1 cellular context compared by ENCODE assay signal in the genomic region with DNA sequence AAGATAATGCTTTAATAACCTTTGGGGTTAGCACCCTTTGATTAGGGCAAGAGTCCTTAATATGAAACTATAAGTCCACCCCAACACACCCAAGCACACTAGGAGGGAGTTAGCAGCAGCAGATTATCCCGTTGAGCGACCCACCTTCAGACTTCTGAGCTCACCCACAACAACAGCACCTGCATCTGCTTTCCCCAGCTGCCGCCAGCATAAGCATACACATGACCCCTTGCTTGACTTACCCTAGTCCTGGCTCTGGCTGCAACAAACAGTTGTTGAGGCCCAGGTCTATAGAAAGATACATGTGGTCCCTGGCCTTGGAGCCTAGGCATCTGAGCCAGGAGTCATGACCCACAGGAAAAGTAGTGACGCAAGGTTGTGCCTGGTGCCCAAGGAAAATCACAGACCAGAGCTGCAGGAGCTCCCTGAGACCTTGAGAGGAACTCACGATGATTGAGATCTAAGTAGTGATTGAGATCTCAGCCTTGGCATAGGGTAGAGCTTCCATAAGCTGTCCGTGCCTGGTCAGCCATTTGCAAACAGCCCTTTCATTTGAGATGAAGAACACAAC.
TF ChIP-seq lines count a peak whose summit lies in the region.

No MANE protein-coding gene starts in this region.

TF ChIP-seq in HCT116, 20 proteins besides CTCF, POLR2A, EP300 and RAD21 (continued from another document):
- TF ChIP-seq, protein P1, sequence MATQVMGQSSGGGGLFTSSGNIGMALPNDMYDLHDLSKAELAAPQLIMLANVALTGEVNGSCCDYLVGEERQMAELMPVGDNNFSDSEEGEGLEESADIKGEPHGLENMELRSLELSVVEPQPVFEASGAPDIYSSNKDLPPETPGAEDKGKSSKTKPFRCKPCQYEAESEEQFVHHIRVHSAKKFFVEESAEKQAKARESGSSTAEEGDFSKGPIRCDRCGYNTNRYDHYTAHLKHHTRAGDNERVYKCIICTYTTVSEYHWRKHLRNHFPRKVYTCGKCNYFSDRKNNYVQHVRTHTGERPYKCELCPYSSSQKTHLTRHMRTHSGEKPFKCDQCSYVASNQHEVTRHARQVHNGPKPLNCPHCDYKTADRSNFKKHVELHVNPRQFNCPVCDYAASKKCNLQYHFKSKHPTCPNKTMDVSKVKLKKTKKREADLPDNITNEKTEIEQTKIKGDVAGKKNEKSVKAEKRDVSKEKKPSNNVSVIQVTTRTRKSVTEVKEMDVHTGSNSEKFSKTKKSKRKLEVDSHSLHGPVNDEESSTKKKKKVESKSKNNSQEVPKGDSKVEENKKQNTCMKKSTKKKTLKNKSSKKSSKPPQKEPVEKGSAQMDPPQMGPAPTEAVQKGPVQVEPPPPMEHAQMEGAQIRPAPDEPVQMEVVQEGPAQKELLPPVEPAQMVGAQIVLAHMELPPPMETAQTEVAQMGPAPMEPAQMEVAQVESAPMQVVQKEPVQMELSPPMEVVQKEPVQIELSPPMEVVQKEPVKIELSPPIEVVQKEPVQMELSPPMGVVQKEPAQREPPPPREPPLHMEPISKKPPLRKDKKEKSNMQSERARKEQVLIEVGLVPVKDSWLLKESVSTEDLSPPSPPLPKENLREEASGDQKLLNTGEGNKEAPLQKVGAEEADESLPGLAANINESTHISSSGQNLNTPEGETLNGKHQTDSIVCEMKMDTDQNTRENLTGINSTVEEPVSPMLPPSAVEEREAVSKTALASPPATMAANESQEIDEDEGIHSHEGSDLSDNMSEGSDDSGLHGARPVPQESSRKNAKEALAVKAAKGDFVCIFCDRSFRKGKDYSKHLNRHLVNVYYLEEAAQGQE (IDR thresholded peaks at IDR 0.05; ENCODE audit: low read depth) = no peak
- TF ChIP-seq ELF1 (IDR thresholded peaks at IDR 0.05; ENCODE audit: borderline replicate concordance, low read depth) (no peak), CBX3 (IDR thresholded peaks at IDR 0.05; ENCODE audit: low read depth) (no peak), ZFX (IDR thresholded peaks at IDR 0.05) (no peak), ZNF274 (IDR thresholded peaks at IDR 0.05; ENCODE audit: low read depth, low read length) (no peak), SIN3A (IDR thresholded peaks at IDR 0.05; ENCODE audit: low read depth) (no peak)
- TF ChIP-seq, protein P2, sequence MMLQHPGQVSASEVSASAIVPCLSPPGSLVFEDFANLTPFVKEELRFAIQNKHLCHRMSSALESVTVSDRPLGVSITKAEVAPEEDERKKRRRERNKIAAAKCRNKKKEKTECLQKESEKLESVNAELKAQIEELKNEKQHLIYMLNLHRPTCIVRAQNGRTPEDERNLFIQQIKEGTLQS (IDR thresholded peaks at IDR 0.05) = no peak
